In the genomic region with DNA sequence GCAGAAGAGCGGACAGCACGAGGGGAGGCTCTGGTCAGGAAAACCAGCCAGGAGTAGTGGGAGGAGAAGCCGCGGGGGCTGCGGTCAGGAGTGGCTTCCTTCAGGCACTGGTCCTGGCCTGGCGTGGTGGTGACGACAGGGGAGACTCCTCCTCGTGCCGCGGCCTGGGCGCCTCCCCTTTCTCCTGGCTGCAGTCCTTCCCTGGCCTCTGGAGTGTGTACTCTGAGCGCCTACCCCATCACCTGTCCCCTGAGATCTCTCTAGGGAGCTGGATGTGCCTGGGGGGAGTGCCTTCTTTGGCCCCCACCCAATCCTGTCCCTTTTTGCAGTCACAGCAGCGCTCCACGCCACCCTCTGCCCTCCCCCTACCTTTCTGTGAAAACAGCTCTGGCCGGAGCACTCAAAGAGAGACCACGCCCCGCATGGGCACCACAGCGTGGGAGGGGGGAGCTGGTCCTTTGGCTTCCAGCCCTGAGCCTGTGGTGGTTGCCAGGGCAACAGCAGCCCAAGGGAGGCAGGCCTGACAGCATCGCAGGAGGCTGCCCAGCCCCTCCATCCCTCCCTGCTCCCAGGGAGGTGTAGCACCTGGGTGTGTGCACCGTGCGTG, we compare ENCODE assay signal across 8 cellular contexts.
A peak's percentile ranks its signal among the peaks of the same experiment; 100 is the strongest.
DNase-seq lines count a peak whose midpoint lies in the region; ATAC-seq, FAIRE-seq and TF ChIP-seq lines count a peak whose summit lies in the region.

No MANE protein-coding gene starts in this region.

- no peak for TF ChIP-seq POLR2A in GM12892 (IDR thresholded peaks at IDR 0.05; ENCODE audit: low read depth, low read length)

- ATAC-seq in HG03439 (IDR thresholded peaks at IDR 0.05; ENCODE audit: unreplicated experiment), result no peak

- no peak for TF ChIP-seq CTCF in VCaP (conservative IDR thresholded peaks at IDR 0.05)

- peak; percentile 27 for FAIRE-seq in urothelium cell line (lab: Jason Lieb, UNC)
- FAIRE-seq in GM12892 (lab: Jason Lieb, UNC), result no peak

- DNase-seq in SHP77 (lab: John Stamatoyannopoulos, UW), result peak; percentile 58 to 66
- DNase-seq in SHP77 treated with DMSO at 0.1 percent for 48 hours (lab: John Stamatoyannopoulos, UW), result no peak
- DNase-seq in iris pigment epithelial cell (ENCODE audit: low read depth), result peak; percentile 30
- DNase-seq in urothelium cell line (ENCODE audit: low spot score), result peak; percentile 81
- DNase-seq in GM12892 (ENCODE audit: insufficient read length), result no peak
- DNase-seq in stimulated activated CD4-positive, alpha-beta T cell treated with anti-CD3 and anti-CD28 coated beads, Interleukin-2, amount 100 ng/mL, for 48 hours, result no peak

- peak overlapping the region; percentile 80 for H3K27ac ChIP-seq in VCaP

Comparison
In these comparisons a context has a peak if more than half of its experiments do, and no peak if none do; other contexts are left out.
1. DNase-seq: peak in SHP77 (2 of 2), iris pigment epithelial cell (single experiment) and urothelium cell line (single experiment); none in SHP77 treated with DMSO at 0.1 percent for 48 hours (single experiment), GM12892 (single experiment) and stimulated activated CD4-positive, alpha-beta T cell treated with anti-CD3 and anti-CD28 coated beads, Interleukin-2, amount 100 ng/mL, for 48 hours (0 of 2).